Comparison of ENCODE assay signal across 8 cellular contexts in the genomic region with DNA sequence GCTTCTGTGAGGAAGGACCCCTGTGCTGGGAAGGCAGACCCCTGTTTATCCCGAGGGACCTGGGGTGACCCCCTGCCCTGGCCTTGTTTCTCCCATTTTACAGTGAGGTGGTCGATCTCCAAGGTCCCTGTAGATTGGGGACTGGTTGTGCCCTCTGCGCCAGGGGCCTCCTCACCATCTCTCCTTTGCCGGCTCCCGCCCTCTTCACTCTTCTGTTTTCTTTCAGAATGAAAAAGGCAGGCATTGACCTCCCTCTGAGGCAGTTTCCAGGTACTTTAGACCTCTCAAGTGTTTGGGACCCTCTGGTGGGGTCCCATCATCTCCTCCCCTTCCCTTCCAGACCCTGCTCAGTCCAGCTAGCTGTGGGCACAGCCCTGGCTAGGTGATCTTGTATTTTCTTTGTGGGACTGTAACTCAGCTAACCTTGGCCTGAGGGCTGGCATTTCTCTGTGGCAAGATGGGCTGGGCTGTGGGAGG. TPM values are rescaled to one million over a fixed set of nuclear protein-coding genes. Genes with fewer than 3 reads are reported as not detected.
DNase-seq lines count a peak whose midpoint lies in the region; ATAC-seq and TF ChIP-seq lines count a peak whose summit lies in the region.

No MANE protein-coding gene starts in this region.

- TF ChIP-seq CTCF in ovary (IDR thresholded peaks at IDR 0.05) (no peak), GM20000 (IDR thresholded peaks at IDR 0.05; ENCODE audit: extremely low read depth, missing control alignments) (no peak)

- H3K27me3 Mint-ChIP-seq in CD8-positive, alpha-beta memory T cell, result peaks cover 0 to 4% of the 10 kb centered on the region in 2 donors

- peak overlapping the region; percentile 57 to 97 (median 88) for H3K27ac Mint-ChIP-seq in CD8-positive, alpha-beta memory T cell

- CTCF ChIA-PET in CD8-positive, alpha-beta memory T cell (lab: Charles Lee), result interaction anchor here (5.5 kb wide), 1 partner anchor 12 kb away, joined by 44 read pairs; no protein-coding TSS in a partner anchor

- no peaks in the 10 kb centered on the region for H3K27me3 ChIP-seq in CD8-positive, alpha-beta memory T cell (ENCODE audit: insufficient read depth, low read length, poor library complexity, severe bottlenecking)
- H3K27me3 ChIP-seq in SJCRH30, result no peaks in the 10 kb centered on the region
- H3K27me3 ChIP-seq in esophagus (ENCODE audit: control insufficient read depth in 1 of 2, insufficient read depth in 2 of 2, low read length in 2 of 2), result no peaks in the 10 kb centered on the region
- H3K27me3 ChIP-seq in ovary, result no peaks in the 10 kb centered on the region

- TF ChIP-seq POLR2A in ovary (IDR thresholded peaks at IDR 0.05), result no peak

- peaks cover 0 to 25% (median 0%) of the 10 kb centered on the region in 3 donors for H3K36me3 Mint-ChIP-seq in CD8-positive, alpha-beta memory T cell

- intact Hi-C loops in ovary (cut with DNase I), result no loop called here

- H3K4me1 ChIP-seq in CD8-positive, alpha-beta memory T cell (ENCODE audit: insufficient read depth, low read length), result peaks cover 27% of the 10 kb centered on the region
- no peaks in the 10 kb centered on the region for H3K4me1 ChIP-seq in SJCRH30
- H3K4me1 ChIP-seq in esophagus (ENCODE audit: control insufficient read depth in 2 of 2, insufficient read depth in 2 of 2, low read length in 1 of 2), result peaks cover 9 to 24% of the 10 kb centered on the region in 2 donors
- peaks cover 34% of the 10 kb centered on the region for H3K4me1 ChIP-seq in ovary (ENCODE audit: insufficient read depth)

- H3K4me3 ChIP-seq in CD8-positive, alpha-beta memory T cell (ENCODE audit: low read length), result peak overlapping the region; percentile 97
- H3K4me3 ChIP-seq in SJCRH30, result peak overlapping the region; percentile 81
- H3K4me3 ChIP-seq in esophagus (ENCODE audit: low read depth in 1 of 2, low read length in 2 of 2), result peak overlapping the region; percentile 81 to 85
- H3K4me3 ChIP-seq in ovary, result peak overlapping the region; percentile 88

- TF ChIP-seq EP300 in ovary (IDR thresholded peaks at IDR 0.05), result no peak

- no peaks in the 10 kb centered on the region for H3K9me3 Mint-ChIP-seq in CD8-positive, alpha-beta memory T cell

- POLR2A ChIA-PET in CD8-positive, alpha-beta memory T cell (lab: Charles Lee), result interaction anchor here (1.6 kb wide), 1 partner anchor 163 kb away, joined by 4 read pairs; no protein-coding TSS in a partner anchor

- 23 to 36% methylated on average over 5 of the region's 5 CpGs for WGBS in esophagus, 2 donors
- 5 to 7% (median 6%) methylated on average over 5 of the region's 5 CpGs for WGBS in ovary, 3 donors

- H3K36me3 ChIP-seq in CD8-positive, alpha-beta memory T cell (ENCODE audit: insufficient read depth, low read length), result no peaks in the 10 kb centered on the region
- H3K36me3 ChIP-seq in SJCRH30, result peaks cover 17% of the 10 kb centered on the region
- peaks cover 0 to 11% of the 10 kb centered on the region in 2 donors for H3K36me3 ChIP-seq in esophagus (ENCODE audit: control insufficient read depth in 2 of 2, insufficient read depth in 2 of 2, low read length in 1 of 2)
- no peaks in the 10 kb centered on the region for H3K36me3 ChIP-seq in ovary

- H3K4me1 Mint-ChIP-seq in CD8-positive, alpha-beta memory T cell, result peaks cover 41 to 61% (median 52%) of the 10 kb centered on the region in 3 donors

- no peaks in the 10 kb centered on the region for H3K9me3 ChIP-seq in CD8-positive, alpha-beta memory T cell (ENCODE audit: low read length)
- H3K9me3 ChIP-seq in SJCRH30 (replicated peaks), result no peaks in the 10 kb centered on the region
- no peaks in the 10 kb centered on the region for H3K9me3 ChIP-seq in esophagus (ENCODE audit: control insufficient read depth in 2 of 2, insufficient read depth in 1 of 2, low read depth in 1 of 2, low read length in 1 of 2)
- no peaks in the 10 kb centered on the region for H3K9me3 ChIP-seq in ovary

- DNase-seq in CD8-positive, alpha-beta memory T cell, result no peak
- DNase-seq in SJCRH30, result no peak
- DNase-seq in ovary, result no peak
- DNase-seq in medulla oblongata (ENCODE audit: extremely low spot score), result no peak
- DNase-seq in GM20000 (ENCODE audit: low spot score), result no peak

- H3K27ac ChIP-seq in CD8-positive, alpha-beta memory T cell (ENCODE audit: low read depth, low read length), result peak overlapping the region; percentile 90
- H3K27ac ChIP-seq in SJCRH30 (peak overlapping the region; percentile 61), esophagus (ENCODE audit: low read depth in 2 of 2, low read length in 1 of 2) (peak overlapping the region; percentile 96 to 98), ovary (peak overlapping the region; percentile 98 to 100)

- H3K4me3 Mint-ChIP-seq in CD8-positive, alpha-beta memory T cell, result peak overlapping the region; percentile 92 to 100 (median 99)

- ATAC-seq in GM19328 (IDR thresholded peaks at IDR 0.05; ENCODE audit: unreplicated experiment) (no peak), GM18517 (IDR thresholded peaks at IDR 0.05; ENCODE audit: unreplicated experiment) (no peak)

RNA-seq across cellular contexts. Expression of a gene that starts 1.5 kb away (rescaled TPM):
- 10 to 100 TPM; 20.7 to 21.1 TPM for total RNA-seq in CD8-positive, alpha-beta memory T cell
- polyA plus RNA-seq in CD8-positive, alpha-beta memory T cell, result 8.4 TPM
- 133 and 146 TPM in 2 replicates for total RNA-seq in SJCRH30 (2014; rRNA removed; shearing (Covaris generic))
- polyA plus RNA-seq in esophagus (10 to 100 TPM; 20.0 to 27.1 TPM), ovary (100 to 1,000 TPM; 155 to 163 TPM)
- 100 to 1,000 TPM; 122 to 289 (median 188) TPM for total RNA-seq in ovary

RNA-seq across cellular contexts. Expression of a gene that starts 37.8 kb away (rescaled TPM):
- 1 to 10 TPM; 8.9 to 9.1 TPM for total RNA-seq in CD8-positive, alpha-beta memory T cell
- polyA plus RNA-seq in CD8-positive, alpha-beta memory T cell, result 10.4 TPM
- total RNA-seq in SJCRH30 (2014; rRNA removed; shearing (Covaris generic)), result 4.0 and 5.8 TPM in 2 replicates
- polyA plus RNA-seq in esophagus, result 1 to 10 TPM; 1.9 to 3.0 TPM
- total RNA-seq in ovary, result 10 to 100 TPM in 2 of 7 donors, 1 to 10 TPM in 5; 3.8 to 15.8 (median 8.4) TPM
- polyA plus RNA-seq in ovary, result 1 to 10 TPM; 5.5 to 6.3 TPM
